8 cellular contexts compared by ENCODE assay signal in genomic region chr1:228108742-228109072, GRCh38. TPM values are rescaled to one million over a fixed set of nuclear protein-coding genes. Genes with fewer than 3 reads are reported as not detected.
DNase-seq lines count a peak whose midpoint lies in the region; ATAC-seq and TF ChIP-seq lines count a peak whose summit lies in the region.

No MANE protein-coding gene starts in this region.

- H3K4me2 ChIP-seq in OCI-LY7 (ENCODE audit: low read length), result peak overlapping the region; percentile 99

- TF ChIP-seq CTCF in OCI-LY7 (conservative IDR thresholded peaks at IDR 0.05; ENCODE audit: low read length) (no peak), esophagus squamous epithelium (IDR thresholded peaks at IDR 0.05) (no peak), sigmoid colon (IDR thresholded peaks at IDR 0.05) (no peak)

- CTCF ChIA-PET in OCI-LY7 (lab: Charles Lee; ENCODE audit: unreplicated experiment), result no interaction called here

- ATAC-seq in GM18858 (IDR thresholded peaks at IDR 0.05; ENCODE audit: unreplicated experiment) (peak; percentile 10), GM18520 (IDR thresholded peaks at IDR 0.05; ENCODE audit: unreplicated experiment) (no peak)

- POLR2A ChIA-PET in OCI-LY7 (lab: Charles Lee), result interaction anchor here (1.6 kb wide), 2 partner anchors 26 to 350 kb away, joined by 5 to 7 read pairs; partner anchors contain the start of gene ARF1

- H3K36me3 ChIP-seq in OCI-LY7 (ENCODE audit: insufficient read depth, low read length) (peaks cover 10% of the 10 kb centered on the region; the same call in 1 of the 2 replicates), esophagus squamous epithelium (peaks cover 0 to 29% (median 8%) of the 10 kb centered on the region in 3 donors), sigmoid colon (peaks cover 0 to 25% (median 12%) of the 10 kb centered on the region in 4 donors)

- H3K27ac ChIP-seq in OCI-LY7 (ENCODE audit: low read depth, low read length, poor library complexity, severe bottlenecking) (no peak overlapping the region), esophagus squamous epithelium (peak overlapping the region; percentile 91 to 96 (median 92)), sigmoid colon (peak overlapping the region; percentile 89 to 97 (median 96))

- H4K20me1 ChIP-seq in OCI-LY7 (ENCODE audit: insufficient read depth, low read length), result no peaks in the 10 kb centered on the region

- H3K79me2 ChIP-seq in OCI-LY7 (ENCODE audit: insufficient read depth, low read depth, low read length), result peaks cover 8% of the 10 kb centered on the region

- H3K9me3 ChIP-seq in OCI-LY7 (ENCODE audit: low read length) (no peaks in the 10 kb centered on the region), esophagus squamous epithelium (no peaks in the 10 kb centered on the region), sigmoid colon (no peaks in the 10 kb centered on the region)

- TF ChIP-seq EP300 in sigmoid colon (IDR thresholded peaks at IDR 0.05), result no peak

- DNase-seq in OCI-LY7 (ENCODE audit: low spot score), result no peak
- no peak for DNase-seq in esophagus squamous epithelium (lab: John Stamatoyannopoulos, UW)
- no peak for DNase-seq in sigmoid colon
- no peak for DNase-seq in kidney glomerular epithelial cell (lab: John Stamatoyannopoulos, UW)
- DNase-seq in HUDEP-2 (lab: John Stamatoyannopoulos, UW; ENCODE audit: unreplicated experiment in 76 of 76), result no peak
- DNase-seq in AML-193 (lab: John Stamatoyannopoulos, UW), result no peak

- H3K27me3 ChIP-seq in esophagus squamous epithelium (no peaks in the 10 kb centered on the region), sigmoid colon (no peaks in the 10 kb centered on the region)

- H2AFZ ChIP-seq in OCI-LY7 (ENCODE audit: low read length), result peak overlapping the region; percentile 54

- no peaks in the 10 kb centered on the region for H3K9me2 ChIP-seq in OCI-LY7 (ENCODE audit: insufficient read depth, low read length)

- H3K4me1 ChIP-seq in OCI-LY7 (ENCODE audit: insufficient read depth, low read length, poor library complexity, severe bottlenecking) (peaks cover 23% of the 10 kb centered on the region), esophagus squamous epithelium (peaks cover 13 to 37% (median 19%) of the 10 kb centered on the region in 3 donors), sigmoid colon (peaks cover 0 to 40% (median 33%) of the 10 kb centered on the region in 4 donors)

- 0 to 7% methylated on average over 3 to 5 of the region's 8 CpGs for WGBS in esophagus squamous epithelium, 2 donors
- WGBS in sigmoid colon, 2 donors, result 2 to 3% methylated on average over 8 of the region's 8 CpGs

- H3K4me3 ChIP-seq in OCI-LY7 (ENCODE audit: low read depth, low read length, poor library complexity, severe bottlenecking), result peak overlapping the region; percentile 93
- peak overlapping the region; percentile 73 to 95 (median 80) for H3K4me3 ChIP-seq in esophagus squamous epithelium
- peak overlapping the region; percentile 72 to 98 (median 88) for H3K4me3 ChIP-seq in sigmoid colon

- TF ChIP-seq POLR2A in esophagus squamous epithelium (IDR thresholded peaks at IDR 0.05) (no peak), sigmoid colon (IDR thresholded peaks at IDR 0.05) (no peak)

- intact Hi-C loops in OCI-LY7 (cut with micrococcal nuclease; ENCODE audit: unreplicated experiment) (no loop called here), esophagus squamous epithelium (cut with DNase I) (loop anchor here (10.0 kb wide), 1 partner anchor 56 kb away; the partner anchor contains the start of gene IBA57), sigmoid colon (cut with DNase I) (loop anchor here (2.0 kb wide), 1 partner anchor 30 kb away; no protein-coding TSS in a partner anchor)

- BruUV-seq in OCI-LY7 (replicated peaks; lab: Mats Ljungman, UMichigan), result TSS peak; percentile 84

RNA-seq across cellular contexts. Expression of gene MRPL55, which starts 0.4 kb away (rescaled TPM):
- 92.8 and 99.5 TPM in 2 replicates for total RNA-seq in OCI-LY7 (2014; rRNA removed; shearing (Covaris generic))
- total RNA-seq in OCI-LY7 (2022) (46.3 and 50.0 TPM in 2 replicates), esophagus squamous epithelium (10 to 100 TPM; 33.8 to 62.2 (median 51.2) TPM), sigmoid colon (10 to 100 TPM; 62.0 to 90.6 (median 79.3) TPM)
- 10 to 100 TPM; 53.5 to 77.4 (median 58.0) TPM for polyA plus RNA-seq in sigmoid colon

RNA-seq across cellular contexts. Expression of gene C1orf35, which starts 5.6 kb away (rescaled TPM):
- total RNA-seq in OCI-LY7 (2014; rRNA removed; shearing (Covaris generic)), result 33.3 and 33.4 TPM in 2 replicates
- total RNA-seq in OCI-LY7 (2022), result 30.7 and 32.2 TPM in 2 replicates
- total RNA-seq in esophagus squamous epithelium, result 10 to 100 TPM in 3 of 4 donors, 1 to 10 TPM in 1; 8.5 to 21.3 (median 18.1) TPM
- 10 to 100 TPM in 3 of 4 donors, 1 to 10 TPM in 1; 7.8 to 18.1 (median 13.0) TPM for total RNA-seq in sigmoid colon
- 10 to 100 TPM in 1 of 3 donors, 1 to 10 TPM in 2; 8.8 to 17.9 (median 9.0) TPM for polyA plus RNA-seq in sigmoid colon

RNA-seq across cellular contexts. Expression of gene ARF1, which starts 26.2 kb away (rescaled TPM):
- total RNA-seq in OCI-LY7 (2014; rRNA removed; shearing (Covaris generic)), result 125 and 163 TPM in 2 replicates
- total RNA-seq in OCI-LY7 (2022) (311 and 322 TPM in 2 replicates), esophagus squamous epithelium (100 to 1,000 TPM; 279 to 327 (median 319) TPM), sigmoid colon (100 to 1,000 TPM; 212 to 250 (median 225) TPM)
- polyA plus RNA-seq in sigmoid colon, result 100 to 1,000 TPM; 345 to 482 (median 479) TPM

RNA-seq across cellular contexts. Expression of gene GUK1, which starts 31.4 kb away (rescaled TPM):
- total RNA-seq in OCI-LY7 (2014; rRNA removed; shearing (Covaris generic)), result 197 and 201 TPM in 2 replicates
- 131 and 154 TPM in 2 replicates for total RNA-seq in OCI-LY7 (2022)
- 100 to 1,000 TPM; 279 to 320 (median 302) TPM for total RNA-seq in esophagus squamous epithelium
- total RNA-seq in sigmoid colon, result 100 to 1,000 TPM; 225 to 366 (median 303) TPM
- 100 to 1,000 TPM; 391 to 668 (median 656) TPM for polyA plus RNA-seq in sigmoid colon

RNA-seq across cellular contexts. Expression of gene GJC2, which starts 41.0 kb away (rescaled TPM):
- total RNA-seq in OCI-LY7 (2014; rRNA removed; shearing (Covaris generic)), result 0.22 and 0.31 TPM in 2 replicates
- total RNA-seq in OCI-LY7 (2022) (0.53 and 0.80 TPM in 2 replicates), esophagus squamous epithelium (1 to 10 TPM in 1 of 4 donors, under 1 TPM in 3; 0.48 to 2.7 (median 0.66) TPM), sigmoid colon (1 to 10 TPM; 4.2 to 6.4 (median 4.9) TPM)
- under 1 TPM in 2 of 3 donors, not detected in 1; 0.60 to 0.99 TPM for polyA plus RNA-seq in sigmoid colon
